In the genomic region with DNA sequence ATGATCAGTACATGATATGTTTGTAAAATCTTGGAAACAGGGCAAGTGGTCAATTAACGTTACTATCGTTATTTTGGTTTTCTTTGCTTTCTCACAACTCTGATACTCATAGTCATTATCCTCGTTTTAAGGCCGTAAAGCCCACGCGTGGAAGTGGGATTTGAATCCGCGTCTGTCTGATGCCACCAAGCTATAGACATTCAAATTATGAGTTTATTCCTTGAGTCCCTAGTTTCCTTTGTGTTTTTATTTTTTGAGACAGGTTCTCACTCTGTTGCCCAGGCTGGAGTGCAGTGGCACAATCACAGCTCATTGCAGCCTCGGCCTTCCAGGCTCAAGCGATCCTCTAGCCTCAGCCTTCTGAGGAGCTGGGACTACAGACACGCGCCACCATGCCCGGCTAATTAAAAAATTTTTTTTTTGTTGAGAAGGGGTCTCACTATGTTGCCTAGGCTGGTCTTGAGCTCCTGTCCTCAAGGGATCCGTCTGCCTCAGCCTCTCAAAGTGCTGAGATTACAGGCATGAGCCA, we compare ENCODE assay signal across 9 cellular contexts. TPM values are rescaled to one million over a fixed set of nuclear protein-coding genes. Genes with fewer than 3 reads are reported as not detected.
DNase-seq lines count a peak whose midpoint lies in the region; ATAC-seq and TF ChIP-seq lines count a peak whose summit lies in the region.
"Had no signal": no experiment of that assay in that cellular context is flagged by ENCODE, and none has a peak within 500 bp of the region (broad histone marks: within the 10 kb centered on the region; RNA-seq: fewer than 3 reads in every experiment).

No MANE protein-coding gene starts in this region.

- no peaks in the 10 kb centered on the region for H3K27me3 ChIP-seq in HUES48 (ENCODE audit: control insufficient read depth, insufficient read depth, low read length)
- no peaks in the 10 kb centered on the region for H3K27me3 ChIP-seq in breast epithelium

- peaks cover 6% of the 10 kb centered on the region; the same call in 1 of the 2 replicates for H3K4me1 ChIP-seq in HUES48 (ENCODE audit: control insufficient read depth, insufficient read depth, low read length)
- peaks cover 0 to 17% of the 10 kb centered on the region in 2 donors for H3K4me1 ChIP-seq in breast epithelium
- peaks cover 14% of the 10 kb centered on the region for H3K4me1 ChIP-seq in mucosa of descending colon (ENCODE audit: low read depth)

- H3K4me3 ChIP-seq in HUES48 (ENCODE audit: low read depth, low read length) (peak overlapping the region; percentile 96), breast epithelium (peak overlapping the region; percentile 93 to 98 (median 95)), mucosa of descending colon (peak overlapping the region; percentile 96)

- H3K27ac ChIP-seq in 22Rv1 (peak overlapping the region; percentile 73; the same call in 1 of the 2 replicates), HUES48 (ENCODE audit: low read depth, low read length) (no peak overlapping the region), breast epithelium (peak overlapping the region in 1 of 2 donors; percentile 87)

- in situ Hi-C loops in KBM-7 (cut with MboI; ENCODE audit: low pct_unique_long_range_greater_than_20kb, low sequenced_read_pairs) = no loop called here

- H3K36me3 ChIP-seq in HUES48 (ENCODE audit: control insufficient read depth, insufficient read depth, low read length) (peaks cover 50% of the 10 kb centered on the region), breast epithelium (no peaks in the 10 kb centered on the region), mucosa of descending colon (ENCODE audit: low read depth) (peaks cover 3% of the 10 kb centered on the region)

- ATAC-seq in mucosa of descending colon (no peak), GM21526 (IDR thresholded peaks at IDR 0.05; ENCODE audit: low FRiP score, unreplicated experiment) (no peak)

- H3K9me3 ChIP-seq in HUES48 (ENCODE audit: control insufficient read depth, insufficient read depth, low read length) (no peaks in the 10 kb centered on the region), breast epithelium (no peaks in the 10 kb centered on the region), mucosa of descending colon (no peaks in the 10 kb centered on the region)

- peak overlapping the region; percentile 59 for H3K9ac ChIP-seq in HUES48 (ENCODE audit: low read depth, low read length)

- no peak for DNase-seq in breast epithelium (ENCODE audit: low spot score in 2 of 2)
- no peak for DNase-seq in mucosa of descending colon
- no peak for DNase-seq in NCI-H187 treated with DMSO at 0.1 percent for 48 hours (lab: John Stamatoyannopoulos, UW)
- DNase-seq in NCI-H1417 (lab: John Stamatoyannopoulos, UW) = no peak
- DNase-seq in KBM-7 = no peak
- DNase-seq: NCI-H1092 treated with DMSO at 0.1 percent for 48 hours had no signal

- TF ChIP-seq CTCF in 22Rv1 (IDR thresholded peaks at IDR 0.05) (no peak), breast epithelium (IDR thresholded peaks at IDR 0.05) (no peak), mucosa of descending colon (IDR thresholded peaks at IDR 0.05) (no peak)

- no peak for TF ChIP-seq POLR2A in breast epithelium (IDR thresholded peaks at IDR 0.05)

- intact Hi-C loops in breast epithelium (cut with DNase I; ENCODE audit: low total_unique reads) = no loop called here
- intact Hi-C loops in mucosa of descending colon (cut with DNase I, micrococcal nuclease) = no loop called here

RNA-seq across cellular contexts. Expression of a gene that starts 1.0 kb away (rescaled TPM):
- total RNA-seq in breast epithelium (10 to 100 TPM; 29.5 to 41.8 (median 41.3) TPM), mucosa of descending colon (10 to 100 TPM; 57.3 to 73.9 (median 67.7) TPM)

RNA-seq across cellular contexts. Expression of a gene that starts 1.2 kb away (rescaled TPM):
- total RNA-seq in breast epithelium = 10 to 100 TPM; 10.4 to 18.6 (median 10.5) TPM
- 10 to 100 TPM in 2 of 3 donors, 1 to 10 TPM in 1; 7.7 to 12.7 (median 11.0) TPM for total RNA-seq in mucosa of descending colon

RNA-seq across cellular contexts. Expression of a gene that starts 36.4 kb away (rescaled TPM):
- total RNA-seq in breast epithelium (1 to 10 TPM in 2 of 3 donors, under 1 TPM in 1; 0.66 to 4.3 (median 1.3) TPM), mucosa of descending colon (10 to 100 TPM in 2 of 3 donors, 1 to 10 TPM in 1; 4.7 to 28.6 (median 13.3) TPM)

RNA-seq across cellular contexts. Expression of a gene that starts 46.2 kb away (rescaled TPM):
- total RNA-seq in breast epithelium = 10 to 100 TPM; 59.4 to 75.1 (median 64.6) TPM
- 100 to 1,000 TPM; 101 to 126 (median 115) TPM for total RNA-seq in mucosa of descending colon
